Comparison of ENCODE assay signal across 21 cellular contexts in the genomic region with DNA sequence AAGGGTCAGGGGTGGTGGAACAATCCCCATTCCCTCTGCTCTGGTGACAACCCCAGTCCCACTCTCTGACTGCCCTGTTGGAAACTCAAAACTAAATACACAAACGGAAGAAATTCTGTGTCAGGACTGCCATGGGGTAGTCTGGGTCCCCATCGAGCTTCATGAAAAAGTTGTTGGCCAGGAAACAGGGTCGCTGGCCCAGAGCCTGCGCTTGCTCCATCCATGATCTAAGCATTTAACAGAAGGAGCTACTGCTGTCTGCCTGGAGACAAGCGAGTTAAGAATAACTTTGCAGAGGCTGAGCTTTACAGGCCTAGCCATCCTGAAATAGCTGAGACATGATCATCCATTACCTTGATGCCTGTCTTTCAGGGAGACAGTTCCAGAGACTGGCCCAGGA.
"Had no signal": no experiment of that assay in that cellular context is flagged by ENCODE, and none has a peak within 500 bp of the region (broad histone marks: within the 10 kb centered on the region; RNA-seq: fewer than 3 reads in every experiment).

No MANE protein-coding gene starts in this region.

- H2AFZ ChIP-seq: parathyroid adenoma had no signal

- H3K27me3 ChIP-seq: right lobe of liver, suprapubic skin, tibial nerve, upper lobe of left lung, uterus had no signal

- H3K27ac ChIP-seq: epithelial cell of prostate, esophagus squamous epithelium, heart right ventricle, parathyroid adenoma, right lobe of liver, suprapubic skin, tibial nerve, upper lobe of left lung had no signal

- H3K9me3 ChIP-seq: esophagus squamous epithelium, heart right ventricle, right lobe of liver, suprapubic skin, upper lobe of left lung, uterus had no signal

- H3K4me1 ChIP-seq: esophagus squamous epithelium, heart right ventricle, parathyroid adenoma, right lobe of liver, suprapubic skin, tibial nerve, upper lobe of left lung, uterus had no signal

- H3K9ac ChIP-seq: parathyroid adenoma had no signal

- H3K4me3 ChIP-seq: esophagus squamous epithelium, heart right ventricle, lung, right lobe of liver, suprapubic skin, tibial nerve, upper lobe of left lung, uterus had no signal

- ATAC-seq: heart right ventricle; left lobe of liver; natural killer cell; right lobe of liver; stimulated activated naive CD8-positive, alpha-beta T cell treated with anti-CD3 and anti-CD28 coated beads, Interleukin-15, amount 100 ng/mL, for 72 hours had no signal

- H3K36me3 ChIP-seq: esophagus squamous epithelium, heart right ventricle, right lobe of liver, suprapubic skin, tibial nerve, upper lobe of left lung, uterus had no signal

- DNase-seq: effector CD8-positive, alpha-beta T cell; endodermal cell; esophagus squamous epithelium; glutamatergic neuron; heart right ventricle; kidney glomerular epithelial cell; natural killer cell; right lobe of liver; small intestine; stimulated activated CD4-positive, alpha-beta T cell treated with anti-CD3 and anti-CD28 coated beads, Interleukin-15, amount 100 ng/mL, for 24 hours; stimulated activated CD4-positive, alpha-beta T cell treated with anti-CD3 and anti-CD28 coated beads, Interleukin-2, amount 100 ng/mL, for 48 hours; stimulated activated naive CD4-positive, alpha-beta T cell; stimulated activated naive CD8-positive, alpha-beta T cell treated with anti-CD3 and anti-CD28 coated beads, Interleukin-15, amount 100 ng/mL, for 72 hours; upper lobe of left lung; uterus had no signal
